In the genomic region with DNA sequence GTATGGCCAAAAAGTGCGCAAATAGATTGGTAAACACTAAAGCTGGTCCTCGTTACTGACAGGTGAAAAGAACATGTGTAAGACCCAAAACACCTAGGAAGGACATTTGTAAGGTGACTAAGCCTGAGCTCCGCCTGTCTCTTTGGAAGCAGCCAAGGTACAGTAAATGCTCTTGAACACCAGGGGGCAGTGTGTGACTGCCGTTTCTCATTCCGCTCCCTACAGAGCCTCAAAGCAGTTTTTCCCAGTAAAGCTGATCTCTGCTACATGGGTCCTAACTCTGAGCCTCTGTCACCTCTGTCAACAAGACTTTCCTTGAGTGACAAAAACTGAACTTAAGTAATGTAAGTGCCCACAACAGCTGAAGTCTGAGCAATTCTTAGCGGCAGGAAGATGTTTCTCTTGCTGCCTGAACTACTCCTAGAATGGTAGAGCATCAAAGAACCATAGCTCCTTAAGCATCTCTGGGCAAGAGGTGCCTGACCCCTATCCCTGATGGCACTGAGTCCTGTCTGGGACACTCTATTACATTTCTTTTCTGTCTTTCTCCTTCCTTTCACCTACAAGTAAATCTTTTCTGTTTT, we compare ENCODE assay signal across 8 cellular contexts.
DNase-seq lines count a peak whose midpoint lies in the region; ATAC-seq and TF ChIP-seq lines count a peak whose summit lies in the region.

No MANE protein-coding gene starts in this region.

- H3K36me3 ChIP-seq in WERI-Rb-1 = no peaks in the 10 kb centered on the region

- TF ChIP-seq CTCF in AG09319 (IDR thresholded peaks at IDR 0.05; ENCODE audit: low read depth, low read length) (peak; percentile 82), WERI-Rb-1 (IDR thresholded peaks at IDR 0.05; ENCODE audit: low read depth, low read length) (peak; percentile 80)

- no peak for DNase-seq in AG09319 (ENCODE audit: extremely low read depth, low read depth)
- DNase-seq in NCI-H2107 treated with DMSO at 0.1 percent for 48 hours (lab: John Stamatoyannopoulos, UW; ENCODE audit: unreplicated experiment) = peak; percentile 38
- DNase-seq in WERI-Rb-1 = peak; percentile 67
- peak; percentile 83 for DNase-seq in cerebellar cortex (ENCODE audit: low spot score)
- DNase-seq in left lobe of liver (ENCODE audit: low spot score) = peak; percentile 69
- DNase-seq in stimulated activated CD4-positive, alpha-beta T cell treated with anti-CD3 and anti-CD28 coated beads, TNF-alpha, amount 100 ng/mL, for 24 hours (ENCODE audit: low read depth in 3 of 3) = peak; percentile 23 to 43 (median 28)

- no peaks in the 10 kb centered on the region for H3K9me3 ChIP-seq in WERI-Rb-1 (ENCODE audit: severe bottlenecking)

- peaks cover 29% of the 10 kb centered on the region for H3K27me3 ChIP-seq in WERI-Rb-1 (ENCODE audit: insufficient read depth, low read depth, severe bottlenecking)

- ATAC-seq in GM18519 (IDR thresholded peaks at IDR 0.05; ENCODE audit: low FRiP score, unreplicated experiment) (peak; percentile 64), HG02973 (IDR thresholded peaks at IDR 0.05; ENCODE audit: unreplicated experiment) (peak; percentile 80), left lobe of liver (peak; percentile 71)

- H3K27ac ChIP-seq in WERI-Rb-1 = no peak overlapping the region

- H3K4me3 ChIP-seq in WERI-Rb-1 (ENCODE audit: low read depth, low read length) = no peak overlapping the region
